Comparison of ENCODE assay signal across 17 cellular contexts in genomic region chr9:126682113-126682810, GRCh38.
DNase-seq lines count a peak whose midpoint lies in the region; ATAC-seq, FAIRE-seq and TF ChIP-seq lines count a peak whose summit lies in the region.
"Had no signal": no experiment of that assay in that cellular context is flagged by ENCODE, and none has a peak within 500 bp of the region (broad histone marks: within the 10 kb centered on the region; RNA-seq: fewer than 3 reads in every experiment).

No MANE protein-coding gene starts in this region.

- H3K9me3 ChIP-seq in T-helper 17 cell (ENCODE audit: control insufficient read depth, low read length, poor library complexity, severe bottlenecking) (no peaks in the 10 kb centered on the region), hepatocyte (ENCODE audit: low read depth) (no peaks in the 10 kb centered on the region), smooth muscle cell (replicated peaks; ENCODE audit: low read depth) (no peaks in the 10 kb centered on the region), pancreas (no peaks in the 10 kb centered on the region)
- H3K9me3 ChIP-seq: Peyer's patch had no signal

- peaks cover 28% of the 10 kb centered on the region for H3K4me1 Mint-ChIP-seq in GM23338
- peaks cover 19% of the 10 kb centered on the region for H3K4me1 Mint-ChIP-seq in T-helper 17 cell

- H3K27ac ChIP-seq in GM23338 (ENCODE audit: low read depth) (no peak overlapping the region), hepatocyte (no peak overlapping the region), smooth muscle cell (ENCODE audit: low read depth) (no peak overlapping the region), pancreas (no peak overlapping the region)
- H3K27ac ChIP-seq: Peyer's patch had no signal

- H3K27me3 Mint-ChIP-seq in GM23338 (ENCODE audit: insufficient read depth, low read depth, poor library complexity) = peaks cover 84% of the 10 kb centered on the region
- H3K27me3 Mint-ChIP-seq in T-helper 17 cell = peaks cover 87% of the 10 kb centered on the region

- no peaks in the 10 kb centered on the region for H3K36me3 ChIP-seq in GM23338 (ENCODE audit: insufficient read depth)
- H3K36me3 ChIP-seq in hepatocyte (replicated peaks; ENCODE audit: insufficient read depth, low read depth) = no peaks in the 10 kb centered on the region
- H3K36me3 ChIP-seq in smooth muscle cell (ENCODE audit: low read depth) = no peaks in the 10 kb centered on the region
- no peaks in the 10 kb centered on the region for H3K36me3 ChIP-seq in pancreas
- H3K36me3 ChIP-seq: Peyer's patch had no signal

- no peak overlapping the region for H3K9ac ChIP-seq in smooth muscle cell (ENCODE audit: low read depth)

- H3K36me3 Mint-ChIP-seq in GM23338 (ENCODE audit: low read depth) (no peaks in the 10 kb centered on the region; the same call in 2 of the 3 replicates), T-helper 17 cell (ENCODE audit: low read depth) (peaks cover 19% of the 10 kb centered on the region)
- H3K36me3 Mint-ChIP-seq: CD8-positive, alpha-beta memory T cell had no signal

- H3K27me3 ChIP-seq in GM23338 (ENCODE audit: insufficient read depth) (peaks cover 94% of the 10 kb centered on the region), hepatocyte (peaks cover 89% of the 10 kb centered on the region), smooth muscle cell (ENCODE audit: low read depth) (peaks cover 100% of the 10 kb centered on the region), pancreas (peaks cover 0 to 4% (median 2%) of the 10 kb centered on the region in 4 donors)

- intact Hi-C loops in pancreas (cut with DNase I) = no loop called here

- H4K20me1 ChIP-seq in GM23338 (replicated peaks; ENCODE audit: insufficient read depth) (no peaks in the 10 kb centered on the region; the same call in 1 of the 2 replicates), hepatocyte (ENCODE audit: insufficient read depth, poor library complexity, severe bottlenecking) (no peaks in the 10 kb centered on the region), smooth muscle cell (ENCODE audit: low read depth) (no peaks in the 10 kb centered on the region)

- H3K4me2 ChIP-seq in GM23338 (peak overlapping the region; percentile 77), hepatocyte (peak overlapping the region; percentile 78), smooth muscle cell (peak overlapping the region; percentile 81)

- TF ChIP-seq CTCF in GM23338 (conservative IDR thresholded peaks at IDR 0.05; ENCODE audit: low read depth in 2 of 2) (no peak), hepatocyte (IDR thresholded peaks at IDR 0.05; ENCODE audit: poor library complexity) (no peak), smooth muscle cell (IDR thresholded peaks at IDR 0.05; ENCODE audit: borderline replicate concordance, insufficient read depth, poor library complexity, severe bottlenecking) (no peak), pancreas (IDR thresholded peaks at IDR 0.05) (no peak)

- H3K27ac Mint-ChIP-seq in GM23338 = no peak overlapping the region
- no peak overlapping the region for H3K27ac Mint-ChIP-seq in T-helper 17 cell
- H3K27ac Mint-ChIP-seq: CD8-positive, alpha-beta memory T cell had no signal

- peak overlapping the region; percentile 50 for H3K4me3 ChIP-seq in GM23338
- H3K4me3 ChIP-seq in hepatocyte = no peak overlapping the region
- no peak overlapping the region for H3K4me3 ChIP-seq in smooth muscle cell
- H3K4me3 ChIP-seq in pancreas = no peak overlapping the region

- DNase-seq in GM23338 (ENCODE audit: low spot score) (peak; percentile 69), T-helper 17 cell (no peak), hepatocyte (ENCODE audit: low spot score) (no peak), smooth muscle cell (lab: John Stamatoyannopoulos, UW; ENCODE audit: unreplicated experiment) (no peak), UCSD-AML1 (lab: John Stamatoyannopoulos, UW; ENCODE audit: unreplicated experiment) (no peak), pancreas (no peak)
- DNase-seq in activated CD8-positive, alpha-beta memory T cell treated with anti-CD3 and anti-CD28 coated beads for 24 hours = no peak
- DNase-seq: C1 segment of cervical spinal cord; CD8-positive, alpha-beta memory T cell; DMS79 treated with DMSO at 0.1 percent for 48 hours; MM.1S; NCI-H1092; NCI-H1436 treated with DMSO at 0.1 percent for 48 hours; NCI-H2081; NCI-H2171 treated with DMSO at 0.1 percent for 48 hours; Peyer's patch had no signal

- H2AFZ ChIP-seq in GM23338 (peak overlapping the region; percentile 29), hepatocyte (no peak overlapping the region), smooth muscle cell (ENCODE audit: low read depth) (no peak overlapping the region)

- H3K9me2 ChIP-seq in GM23338 (ENCODE audit: insufficient read depth) = no peaks in the 10 kb centered on the region
- no peaks in the 10 kb centered on the region for H3K9me2 ChIP-seq in hepatocyte (replicated peaks; ENCODE audit: insufficient read depth)

- FAIRE-seq in pancreas (lab: Jason Lieb, UNC) = no peak
- FAIRE-seq: G401.6 had no signal

- H3F3A ChIP-seq in GM23338 (replicated peaks; ENCODE audit: low read depth) (peaks cover 3% of the 10 kb centered on the region; the same call in 1 of the 2 replicates), smooth muscle cell (ENCODE audit: low read depth) (no peaks in the 10 kb centered on the region)

- H3K4me3 Mint-ChIP-seq in GM23338 = peak overlapping the region; percentile 5; the same call in 2 of the 3 replicates
- H3K4me3 Mint-ChIP-seq in T-helper 17 cell = peak overlapping the region; percentile 49

- H3K9me3 Mint-ChIP-seq in GM23338 = no peaks in the 10 kb centered on the region
- H3K9me3 Mint-ChIP-seq: CD8-positive, alpha-beta memory T cell had no signal

- H3K4me1 ChIP-seq in GM23338 (ENCODE audit: insufficient read depth) (peaks cover 22% of the 10 kb centered on the region), hepatocyte (ENCODE audit: insufficient read depth) (no peaks in the 10 kb centered on the region), smooth muscle cell (ENCODE audit: low read depth) (no peaks in the 10 kb centered on the region), pancreas (no peaks in the 10 kb centered on the region)

- no peaks in the 10 kb centered on the region for H3K79me2 ChIP-seq in GM23338 (replicated peaks; ENCODE audit: insufficient read depth)
- no peaks in the 10 kb centered on the region for H3K79me2 ChIP-seq in hepatocyte
- H3K79me2 ChIP-seq in smooth muscle cell (ENCODE audit: low read depth) = no peaks in the 10 kb centered on the region

- ATAC-seq in GM23338 (peak; percentile 48), T-helper 17 cell (no peak), pancreas (no peak)

- whole genome bisulfite sequencing in hepatocyte (ENCODE audit: low lambda C conversion rate, missing lambda C conversion rate) = 30% methylated on average over 23 of the region's 24 CpGs
- WGBS in smooth muscle cell (ENCODE audit: low lambda C conversion rate) = 15% methylated on average over 24 of the region's 24 CpGs
- WGBS in pancreas, 2 donors = 37 to 42% methylated on average over 24 of the region's 24 CpGs

TF ChIP-seq in GM23338, 12 proteins besides CTCF, POLR2A, EP300 and RAD21 (continues in another document):
- no peak for TF ChIP-seq NANOG (IDR thresholded peaks at IDR 0.05; ENCODE audit: borderline replicate concordance)
